In genomic region chr2:195461010-195461409, GRCh38 we compare ENCODE assay signal across 25 cellular contexts.
"Had no signal": no experiment of that assay in that cellular context is flagged by ENCODE, and none has a peak within 500 bp of the region (broad histone marks: within the 10 kb centered on the region; RNA-seq: fewer than 3 reads in every experiment).

No MANE protein-coding gene starts in this region.

- H3K9me3 ChIP-seq: lower lobe of right lung, neutrophil, right lobe of liver, testis, thyroid gland, transverse colon, upper lobe of left lung, vagina had no signal

- H3K27ac Mint-ChIP-seq: naive B cell; natural killer cell; nephron progenitor cell; neural progenitor cell; stimulated activated naive B cell treated with anti-CD40 and anti-IgM and Interleukin-4, amounts not matched to agents 10 μg/mL and 1 μg/mL and 100 μg/mL, for 72 hours had no signal

- H3K4me1 Mint-ChIP-seq: nephron progenitor cell, neural progenitor cell had no signal

- H3K27me3 Mint-ChIP-seq: naive B cell; stimulated activated naive B cell treated with anti-CD40 and anti-IgM and Interleukin-4, amounts not matched to agents 10 μg/mL and 1 μg/mL and 100 μg/mL, for 72 hours had no signal

- H3K4me3 Mint-ChIP-seq: naive B cell; natural killer cell; nephron progenitor cell; neural progenitor cell; stimulated activated naive B cell treated with anti-CD40 and anti-IgM and Interleukin-4, amounts not matched to agents 10 μg/mL and 1 μg/mL and 100 μg/mL, for 72 hours had no signal

- DNase-seq: kidney glomerular epithelial cell; left cardiac atrium; left ventricle myocardium superior; lower lobe of right lung; mammary epithelial cell; mesenchymal stem cell; naive B cell; natural killer cell; nephron progenitor cell; occipital lobe; right lobe of liver; stimulated activated CD4-positive, alpha-beta T cell treated with anti-CD3 and anti-CD28 coated beads, Interleukin-1b, Interleukin-23, amount 100 ng/mL, for 48 hours; stimulated activated CD4-positive, alpha-beta T cell treated with anti-CD3 and anti-CD28 coated beads, Interleukin-2, amount 100 ng/mL, for 48 hours; stimulated activated CD4-positive, alpha-beta T cell treated with anti-CD3 and anti-CD28 coated beads, Interleukin-4, amount 100 ng/mL, for 4 hours; stimulated activated naive B cell treated with anti-CD40 and anti-IgM and Interleukin-4, amounts not matched to agents 10 μg/mL and 1 μg/mL and 100 μg/mL, for 72 hours; stimulated activated naive CD8-positive, alpha-beta T cell treated with anti-CD3 and anti-CD28 coated beads, Interleukin-15, Interleukin-2, amounts not matched to agents 100 U/mL and 50 U/mL, for 24 hours; stomach; testis; thyroid gland; transverse colon; upper lobe of left lung had no signal

- H3K36me3 Mint-ChIP-seq: natural killer cell; neural progenitor cell; stimulated activated naive B cell treated with anti-CD40 and anti-IgM and Interleukin-4, amounts not matched to agents 10 μg/mL and 1 μg/mL and 100 μg/mL, for 72 hours had no signal

- ATAC-seq: left cardiac atrium; left lobe of liver; left ventricle myocardium superior; lower lobe of right lung; natural killer cell; right lobe of liver; stimulated activated naive CD8-positive, alpha-beta T cell treated with anti-CD3 and anti-CD28 coated beads, Interleukin-15, Interleukin-2, amounts not matched to agents 100 U/mL and 50 U/mL, for 24 hours had no signal
